ENCODE assay signal across 17 cellular contexts in the genomic region with DNA sequence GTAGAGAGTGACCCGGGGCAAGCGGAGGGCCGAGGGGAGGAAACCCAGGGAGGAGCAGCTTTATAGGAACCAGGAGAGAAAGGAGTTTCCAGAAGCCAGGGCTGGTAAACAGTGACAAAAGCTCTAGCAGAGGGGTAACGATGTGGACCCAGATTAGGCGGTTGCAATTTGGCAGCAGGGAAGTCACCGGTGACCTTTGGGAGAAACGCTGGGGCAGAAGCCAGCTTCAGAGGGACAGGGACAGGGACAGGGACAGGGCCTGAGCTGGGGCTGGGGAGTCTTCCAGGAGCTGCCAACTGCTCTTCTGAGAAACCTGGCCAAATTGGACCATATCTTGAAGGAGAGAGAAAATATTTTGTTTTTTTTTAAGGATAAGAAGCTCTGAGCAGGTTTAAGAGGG.
"Had no signal": no experiment of that assay in that cellular context is flagged by ENCODE, and none has a peak within 500 bp of the region (broad histone marks: within the 10 kb centered on the region; RNA-seq: fewer than 3 reads in every experiment).

No MANE protein-coding gene starts in this region.

- H3K9me3 Mint-ChIP-seq: activated naive CD4-positive, alpha-beta T cell treated with anti-CD3 and anti-CD28 coated beads for 36 hours; T-cell had no signal

- H3K27me3 ChIP-seq: ascending aorta, neutrophil, upper lobe of right lung had no signal

- H3K9ac ChIP-seq: parathyroid adenoma had no signal

- H3K27me3 Mint-ChIP-seq: stimulated activated naive CD8-positive, alpha-beta T cell treated with anti-CD3 and anti-CD28 coated beads, Interleukin-15, amount 100 ng/mL, for 72 hours had no signal

- DNase-seq: activated CD4-positive, alpha-beta T cell treated with anti-CD3 and anti-CD28 coated beads, Interleukin-2, amount 50 U/mL, for 4 hours; activated naive CD4-positive, alpha-beta T cell treated with anti-CD3 and anti-CD28 coated beads for 36 hours; erythroblast; left colon; mucosa of descending colon; naive thymus-derived CD4-positive, alpha-beta T cell; stimulated activated CD4-positive, alpha-beta T cell treated with anti-CD3 and anti-CD28 coated beads, Interleukin-15, amount 100 ng/mL, for 24 hours; stimulated activated CD4-positive, alpha-beta T cell treated with anti-CD3 and anti-CD28 coated beads, Interleukin-4, amount 100 ng/mL, for 1 hour; stimulated activated naive CD8-positive, alpha-beta T cell treated with anti-CD3 and anti-CD28 coated beads, Interleukin-15, amount 100 ng/mL, for 72 hours; T-cell; T-helper 9 cell; upper lobe of right lung had no signal

- H3K36me3 Mint-ChIP-seq: T-cell had no signal

- H3K4me1 ChIP-seq: ascending aorta, parathyroid adenoma, upper lobe of right lung had no signal

- ATAC-seq: activated CD4-positive, CD25-positive, alpha-beta regulatory T cell treated with anti-CD3 and anti-CD28 coated beads, Interleukin-2, amount 50 U/mL, for 24 hours; left colon; mucosa of descending colon; naive thymus-derived CD4-positive, alpha-beta T cell; stimulated activated naive CD8-positive, alpha-beta T cell treated with anti-CD3 and anti-CD28 coated beads, Interleukin-15, amount 100 ng/mL, for 72 hours; T-cell; upper lobe of right lung had no signal

- H3K9me3 ChIP-seq: ascending aorta, mucosa of descending colon, neutrophil, upper lobe of right lung had no signal

- H3K4me3 Mint-ChIP-seq: activated naive CD4-positive, alpha-beta T cell treated with anti-CD3 and anti-CD28 coated beads for 36 hours; naive thymus-derived CD4-positive, alpha-beta T cell; stimulated activated naive CD8-positive, alpha-beta T cell treated with anti-CD3 and anti-CD28 coated beads, Interleukin-15, amount 100 ng/mL, for 72 hours; T-cell had no signal

- H3K79me2 ChIP-seq: parathyroid adenoma had no signal

- H2AFZ ChIP-seq: parathyroid adenoma had no signal

- H3K36me3 ChIP-seq: ascending aorta, neutrophil, upper lobe of right lung had no signal

- H3K27ac ChIP-seq: ascending aorta, neutrophil, parathyroid adenoma, upper lobe of right lung had no signal

- H3K4me3 ChIP-seq: ascending aorta, mucosa of descending colon, upper lobe of right lung had no signal

- H3K27ac Mint-ChIP-seq: activated naive CD4-positive, alpha-beta T cell treated with anti-CD3 and anti-CD28 coated beads for 36 hours; activated T-helper 2 cell treated with anti-CD3 and anti-CD28 coated beads, Interferon-gamma antibody, Interleukin-2, Interleukin-4, amounts not matched to agents 10 μg/mL and 5 μg/mL and 100 μg/mL, durations not matched to agents 14 hours and 24 hours and 36 hours; naive thymus-derived CD4-positive, alpha-beta T cell; T-cell had no signal
